In the genomic region with DNA sequence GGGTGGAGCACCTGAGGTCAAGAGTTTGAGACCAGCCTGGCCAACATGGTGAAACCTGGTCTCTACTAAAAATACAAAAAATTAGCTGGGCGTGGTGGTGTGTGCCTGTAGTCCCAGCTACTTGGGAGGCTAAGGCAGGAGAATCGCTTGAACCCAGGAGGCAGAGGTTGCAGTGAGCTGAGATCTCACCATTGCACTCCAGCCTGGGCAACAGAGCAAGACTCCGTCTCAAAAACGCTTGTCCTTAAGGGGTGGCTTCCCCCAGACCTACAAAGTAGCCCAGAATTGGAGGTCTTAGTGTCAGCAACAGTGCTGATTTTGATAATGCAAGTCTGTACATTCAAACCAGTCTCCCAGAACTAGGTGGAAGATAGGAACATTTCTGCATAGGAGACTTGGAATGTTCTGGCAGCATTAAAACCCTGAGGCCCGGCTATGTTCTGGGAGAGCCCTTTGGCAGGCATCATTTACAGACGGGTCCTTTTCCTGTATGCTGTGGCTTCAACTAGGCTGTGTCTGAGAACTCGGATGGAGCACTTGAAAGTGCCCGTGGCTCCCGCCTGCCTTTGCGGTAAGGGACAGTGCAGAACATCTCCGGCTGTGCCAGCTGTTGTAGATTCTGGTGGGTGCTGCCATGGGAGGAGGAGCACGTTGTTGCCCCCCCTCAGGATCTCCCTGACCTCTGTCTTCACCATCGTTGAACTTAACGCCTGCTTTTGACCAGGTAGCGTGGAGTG, we compare ENCODE assay signal across 8 cellular contexts. TPM values are rescaled to one million over a fixed set of nuclear protein-coding genes. Genes with fewer than 3 reads are reported as not detected.
DNase-seq lines count a peak whose midpoint lies in the region; ATAC-seq and TF ChIP-seq lines count a peak whose summit lies in the region.
"Not testable (repeated sequence)": the region's sequence is repeated elsewhere in the genome, so short reads cannot be mapped to it uniquely, and the experiment has no call there.

No MANE protein-coding gene starts in this region.

- H3K27ac ChIP-seq in hepatocyte (peak overlapping the region; percentile 64), skin epidermis (peak overlapping the region in 15 of 21 experiments; percentile 0 to 68 (median 31)), upper lobe of left lung (peak overlapping the region in 3 of 4 donors; percentile 28 to 88 (median 48))

- H4K20me1 ChIP-seq in hepatocyte (ENCODE audit: insufficient read depth, poor library complexity, severe bottlenecking) = peaks cover 72% of the 10 kb centered on the region

- H3K27me3 Mint-ChIP-seq in Caco-2 (ENCODE audit: insufficient read depth, unreplicated experiment); T-helper 17 cell; brain; natural killer cell (ENCODE audit: low read depth in 2 of 2): not testable (repeated sequence)

- not testable (repeated sequence) for TF ChIP-seq POLR2A in upper lobe of left lung (IDR thresholded peaks at IDR 0.05)

- POLR2A ChIA-PET in Caco-2 (lab: Charles Lee) = not testable (repeated sequence)

- H3K4me1 ChIP-seq in Caco-2 = peaks cover 17% of the 10 kb centered on the region
- peaks cover 35% of the 10 kb centered on the region for H3K4me1 ChIP-seq in hepatocyte (ENCODE audit: insufficient read depth)
- peaks cover 66 to 76% (median 70%) of the 10 kb centered on the region in 4 donors for H3K4me1 ChIP-seq in upper lobe of left lung

- H3K36me3 ChIP-seq in Caco-2 (ENCODE audit: control insufficient read depth, insufficient read depth, low read length); hepatocyte (replicated peaks; ENCODE audit: insufficient read depth, low read depth): not testable (repeated sequence)
- peaks cover 9 to 59% (median 16%) of the 10 kb centered on the region in 4 donors for H3K36me3 ChIP-seq in upper lobe of left lung

- not testable (repeated sequence) for H3K27me3 ChIP-seq in Caco-2 (replicated peaks; ENCODE audit: control insufficient read depth, insufficient read depth, low read length); hepatocyte; upper lobe of left lung

- TF ChIP-seq EP300 in upper lobe of left lung (IDR thresholded peaks at IDR 0.05) = not testable (repeated sequence)

- intact Hi-C loops in Caco-2 (cut with micrococcal nuclease; ENCODE audit: unreplicated experiment); natural killer cell (cut with micrococcal nuclease): not testable (repeated sequence)

- H3K36me3 Mint-ChIP-seq in Caco-2 (ENCODE audit: insufficient read depth, unreplicated experiment) (peaks cover 89% of the 10 kb centered on the region), brain (peaks cover 68% of the 10 kb centered on the region)
- not testable (repeated sequence) for H3K36me3 Mint-ChIP-seq in T-helper 17 cell (ENCODE audit: low read depth); natural killer cell

- H3K4me2 ChIP-seq in hepatocyte = not testable (repeated sequence)

- not testable (repeated sequence) for H3K9me3 ChIP-seq in Caco-2; T-helper 17 cell (ENCODE audit: control insufficient read depth, low read length, poor library complexity, severe bottlenecking); hepatocyte (ENCODE audit: low read depth); upper lobe of left lung

- CTCF ChIA-PET in Caco-2 (lab: Charles Lee) = not testable (repeated sequence)

- TF ChIP-seq CTCF in Caco-2 (IDR thresholded peaks at IDR 0.05; ENCODE audit: insufficient read depth in 1 of 2, low read depth in 1 of 2, low read length in 1 of 2, severe bottlenecking in 1 of 2, unreplicated experiment in 1 of 2); brain (conservative IDR thresholded peaks at IDR 0.05); epithelial cell of esophagus (IDR thresholded peaks at IDR 0.05; ENCODE audit: insufficient read depth, low read depth, low read length, missing control alignments); hepatocyte (IDR thresholded peaks at IDR 0.05; ENCODE audit: poor library complexity); natural killer cell (IDR thresholded peaks at IDR 0.05); upper lobe of left lung (IDR thresholded peaks at IDR 0.05): not testable (repeated sequence)

- not testable (repeated sequence) for H2AFZ ChIP-seq in hepatocyte

- ATAC-seq in T-helper 17 cell; natural killer cell; upper lobe of left lung (ENCODE audit: low FRiP score in 2 of 2): not testable (repeated sequence)

- H3K9me2 ChIP-seq in hepatocyte (replicated peaks; ENCODE audit: insufficient read depth) = not testable (repeated sequence)

- H3K79me2 ChIP-seq in hepatocyte = peaks cover 90% of the 10 kb centered on the region

- not testable (repeated sequence) for DNase-seq in Caco-2; T-helper 17 cell; epithelial cell of esophagus (ENCODE audit: low read depth); hepatocyte (ENCODE audit: low spot score); natural killer cell; upper lobe of left lung

- H3K4me1 Mint-ChIP-seq in Caco-2 (ENCODE audit: low read depth, unreplicated experiment) (peaks cover 42% of the 10 kb centered on the region), T-helper 17 cell (peaks cover 35% of the 10 kb centered on the region), brain (peaks cover 17% of the 10 kb centered on the region), natural killer cell (peaks cover 61 to 62% of the 10 kb centered on the region in 2 donors)

- not testable (repeated sequence) for H3K4me3 Mint-ChIP-seq in Caco-2 (ENCODE audit: unreplicated experiment); T-helper 17 cell; brain; natural killer cell

- H3K9me3 Mint-ChIP-seq in Caco-2 (ENCODE audit: unreplicated experiment); brain; natural killer cell: not testable (repeated sequence)

- 89% methylated on average over 15 of the region's 15 CpGs for WGBS in hepatocyte (ENCODE audit: low lambda C conversion rate, missing lambda C conversion rate)
- WGBS in upper lobe of left lung, 2 donors = 73 to 87% methylated on average over 8 to 15 of the region's 15 CpGs

- H3K4me3 ChIP-seq in Caco-2 (ENCODE audit: low read depth, low read length); hepatocyte; skin epidermis; upper lobe of left lung: not testable (repeated sequence)
- H3K4me3 ChIP-seq in epithelial cell of esophagus (ENCODE audit: low read length) = peak overlapping the region; percentile 44

- BruUV-seq in Caco-2 (replicated peaks; lab: Mats Ljungman, UMichigan) = not testable (repeated sequence)

- peak overlapping the region; percentile 19 for H3K27ac Mint-ChIP-seq in Caco-2 (ENCODE audit: unreplicated experiment)
- H3K27ac Mint-ChIP-seq in T-helper 17 cell = peak overlapping the region; percentile 8
- H3K27ac Mint-ChIP-seq in brain = peak overlapping the region in 3 of 5 experiments; percentile 23 to 83 (median 24)
- peak overlapping the region; percentile 52 to 53 for H3K27ac Mint-ChIP-seq in natural killer cell

RNA-seq across cellular contexts. Expression of gene RAC1, which starts 23.6 kb away (rescaled TPM):
- total RNA-seq in Caco-2 (2022) = 307 and 319 TPM in 2 replicates
- total RNA-seq in T-helper 17 cell = 10 to 100 TPM; 62.2 to 69.4 TPM
- polyA plus RNA-seq in brain (ENCODE audit: insufficient read depth, low read depth, low replicate concordance) = 328 TPM
- total RNA-seq in hepatocyte = 74.7 and 105 TPM in 2 replicates
- polyA plus RNA-seq in hepatocyte = 429 and 452 TPM in 2 replicates
- 100 to 1,000 TPM; 101 to 122 (median 112) TPM for total RNA-seq in natural killer cell
- total RNA-seq in upper lobe of left lung = 100 to 1,000 TPM; 108 to 272 (median 184) TPM

RNA-seq across cellular contexts. Expression of gene FAM220A, which starts 49.2 kb away (rescaled TPM):
- total RNA-seq in Caco-2 (2022) = 15.3 and 17.1 TPM in 2 replicates
- 1 to 10 TPM; 6.0 to 6.2 TPM for total RNA-seq in T-helper 17 cell
- polyA plus RNA-seq in brain (ENCODE audit: insufficient read depth, low read depth, low replicate concordance) = 19.6 TPM
- total RNA-seq in hepatocyte = 19.9 and 20.6 TPM in 2 replicates
- polyA plus RNA-seq in hepatocyte = 4.5 and 5.8 TPM in 2 replicates
- 10 to 100 TPM in 1 of 3 donors, 1 to 10 TPM in 2; 5.6 to 10.1 (median 6.8) TPM for total RNA-seq in natural killer cell
- 10 to 100 TPM in 3 of 6 donors, 1 to 10 TPM in 3; 4.6 to 17.1 (median 10.3) TPM for total RNA-seq in upper lobe of left lung

RNA-seq across cellular contexts. Expression of gene DAGLB, which starts 49.8 kb away (rescaled TPM):
- total RNA-seq in Caco-2 (2022) (25.8 and 32.6 TPM in 2 replicates), T-helper 17 cell (10 to 100 TPM; 19.6 to 26.8 TPM), hepatocyte (17.5 and 21.8 TPM in 2 replicates), natural killer cell (10 to 100 TPM; 20.3 to 25.6 (median 25.2) TPM), upper lobe of left lung (10 to 100 TPM; 26.6 to 53.8 (median 36.7) TPM)
- polyA plus RNA-seq in brain (ENCODE audit: insufficient read depth, low read depth, low replicate concordance) (17.5 TPM), hepatocyte (14.3 and 22.2 TPM in 2 replicates)
